ENCODE assay signal across 21 cellular contexts in the genomic region with DNA sequence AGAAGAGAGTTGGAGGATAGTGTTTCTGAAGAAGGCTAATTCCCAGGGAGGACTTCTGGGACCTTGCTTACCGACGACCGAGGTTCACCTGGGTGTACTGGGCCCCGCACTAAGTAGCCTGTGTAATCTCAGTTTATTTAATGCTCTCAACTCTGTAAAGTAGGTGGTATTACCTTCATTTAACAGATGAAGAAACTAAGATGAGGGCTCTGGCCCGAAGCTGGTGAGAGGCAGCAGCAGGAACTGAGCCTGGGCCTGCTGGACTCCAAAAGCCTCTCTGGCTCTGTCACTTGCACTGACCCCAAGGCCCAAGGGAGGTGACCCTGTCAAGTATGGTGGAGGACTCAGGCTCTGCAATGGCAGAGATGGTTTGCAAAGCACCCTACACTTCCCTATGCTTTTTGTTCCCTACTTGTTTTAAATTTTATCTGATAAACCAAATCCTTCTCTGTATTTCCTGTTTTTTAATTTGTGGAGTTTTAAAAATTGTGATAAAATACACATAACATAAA.
"Had no signal": no experiment of that assay in that cellular context is flagged by ENCODE, and none has a peak within 500 bp of the region (broad histone marks: within the 10 kb centered on the region; RNA-seq: fewer than 3 reads in every experiment).

No MANE protein-coding gene starts in this region.

- H3K36me3 Mint-ChIP-seq: activated naive CD4-positive, alpha-beta T cell treated with anti-CD3 and anti-CD28 coated beads, Interleukin-2, amount 50 U/mL, for 72 hours; natural killer cell had no signal

- H3K4me3 ChIP-seq: pancreas, upper lobe of right lung had no signal

- H3K9me3 Mint-ChIP-seq: activated naive CD4-positive, alpha-beta T cell treated with anti-CD3 and anti-CD28 coated beads, Interleukin-2, amount 50 U/mL, for 72 hours; activated T-helper 1 cell treated with anti-CD3 and anti-CD28 coated beads, Interleukin-12 subunit alpha, Interleukin-12 subunit beta, Interleukin-2, Interleukin-4 antibody, amounts not matched to agents 30 ng/mL and 10 ng/mL and 1 ng/mL, durations not matched to agents 14 hours and 24 hours and 36 hours; natural killer cell had no signal

- H3K4me3 Mint-ChIP-seq: activated T-helper 1 cell treated with anti-CD3 and anti-CD28 coated beads, Interleukin-12 subunit alpha, Interleukin-12 subunit beta, Interleukin-2, Interleukin-4 antibody, amounts not matched to agents 30 ng/mL and 10 ng/mL and 1 ng/mL, durations not matched to agents 14 hours and 24 hours and 36 hours; brain; mesothelial cell of epicardium; natural killer cell had no signal

- H3K9me3 ChIP-seq: pancreas, upper lobe of right lung had no signal

- H3K27ac Mint-ChIP-seq: activated naive CD4-positive, alpha-beta T cell treated with anti-CD3 and anti-CD28 coated beads, Interleukin-2, amount 50 U/mL, for 72 hours; activated T-helper 1 cell treated with anti-CD3 and anti-CD28 coated beads, Interleukin-12 subunit alpha, Interleukin-12 subunit beta, Interleukin-2, Interleukin-4 antibody, amounts not matched to agents 30 ng/mL and 10 ng/mL and 1 ng/mL, durations not matched to agents 14 hours and 24 hours and 36 hours; brain; mesothelial cell of epicardium; natural killer cell had no signal

- ATAC-seq: activated naive CD4-positive, alpha-beta T cell treated with anti-CD3 and anti-CD28 coated beads, Interleukin-2, amount 50 U/mL, for 72 hours; left lobe of liver; natural killer cell; pancreas; right cardiac atrium; upper lobe of right lung had no signal

- H3K27me3 ChIP-seq: pancreas, upper lobe of right lung had no signal

- H3K36me3 ChIP-seq: pancreas, upper lobe of right lung had no signal

- H3K27ac ChIP-seq: pancreas, upper lobe of right lung, VCaP had no signal

- DNase-seq: activated CD4-positive, alpha-beta T cell treated with anti-CD3 and anti-CD28 coated beads for 1 hour; activated CD4-positive, alpha-beta T cell treated with anti-CD3 and anti-CD28 coated beads, Interleukin-2, amount 50 U/mL, for 48 hours; activated gamma-delta T cell; aorta; dermis blood vessel endothelial cell; effector CD8-positive, alpha-beta T cell; erythroblast; foreskin fibroblast; kidney; natural killer cell; pancreas; right cardiac atrium; stimulated activated CD4-positive, alpha-beta T cell treated with anti-CD3 and anti-CD28 coated beads, Interleukin-4, amount 100 ng/mL, for 24 hours; stimulated activated naive CD4-positive, alpha-beta T cell treated with Interleukin-2 at 50 U/mL for 16 hours; upper lobe of right lung had no signal
